In genomic region chr14:63632932-63633514, GRCh38 we compare ENCODE assay signal across 8 cellular contexts. TPM values are rescaled to one million over a fixed set of nuclear protein-coding genes. Genes with fewer than 3 reads are reported as not detected.
DNase-seq lines count a peak whose midpoint lies in the region; ATAC-seq and TF ChIP-seq lines count a peak whose summit lies in the region.

No MANE protein-coding gene starts in this region.

- TF ChIP-seq CTCF in GM10248 (IDR thresholded peaks at IDR 0.05; ENCODE audit: control extremely low read depth, extremely low read depth, low read depth, missing control alignments) (peak; percentile 59), mammary epithelial cell (conservative IDR thresholded peaks at IDR 0.05 in 1 of 2, IDR thresholded peaks at IDR 0.05 in 1 of 2; ENCODE audit: extremely low read depth in 1 of 2, insufficient read depth in 1 of 2, low read depth in 1 of 2, low read length in 2 of 2) (peak; percentile 59 to 72), nephron (IDR thresholded peaks at IDR 0.05; ENCODE audit: unreplicated experiment in 3 of 3) (peak; percentile 29 to 51 (median 43))

- peaks cover 22% of the 10 kb centered on the region for H3K9me3 Mint-ChIP-seq in nephron

- BruUV-seq in mammary epithelial cell (replicated peaks; lab: Mats Ljungman, UMichigan), result no TSS peak

- H3K27ac ChIP-seq in mammary epithelial cell (ENCODE audit: insufficient read depth, low read depth, low read length), result no peak overlapping the region

- ATAC-seq in GM19455 (IDR thresholded peaks at IDR 0.05; ENCODE audit: unreplicated experiment), result no peak
- ATAC-seq in GM18502 (IDR thresholded peaks at IDR 0.05; ENCODE audit: poor library complexity, unreplicated experiment), result no peak
- no peak for ATAC-seq in HG03139 (IDR thresholded peaks at IDR 0.05; ENCODE audit: unreplicated experiment)

- peaks cover 5% of the 10 kb centered on the region for H3K4me1 Mint-ChIP-seq in nephron

- intact Hi-C loops in mammary epithelial cell (cut with micrococcal nuclease), result loop anchor here (1.0 to 2.0 kb wide), 3 partner anchors 90 to 244 kb away; partner anchors contain the start of gene PPP2R5E

- no peaks in the 10 kb centered on the region for H4K20me1 ChIP-seq in mammary epithelial cell (ENCODE audit: insufficient read depth, low read length)

- POLR2A ChIA-PET in GM10248 (lab: Yijun Ruan, JAX), result no interaction called here

- no peaks in the 10 kb centered on the region for H3K27me3 Mint-ChIP-seq in nephron (ENCODE audit: low read depth)

- CTCF ChIA-PET in GM10248 (lab: Yijun Ruan, JAX), result interaction anchor here (0.7 to 3.1 kb wide), 15 partner anchors 9 to 146 kb away, joined by 3 to 16 read pairs (median 4); partner anchors contain the start of gene WDR89
- CTCF ChIA-PET in mammary epithelial cell (lab: Charles Lee; ENCODE audit: low non-redundant PET), result no interaction called here

- H3K27ac Mint-ChIP-seq in nephron, result no peak overlapping the region

- no peak overlapping the region for H3K4me3 ChIP-seq in mammary epithelial cell (replicated peaks in 1 of 3; ENCODE audit: insufficient read depth in 1 of 3, low read depth in 2 of 3, low read length in 3 of 3)

- H3K36me3 Mint-ChIP-seq in nephron (ENCODE audit: low read depth), result peaks cover 46% of the 10 kb centered on the region

- dilution Hi-C loops in mammary epithelial cell (cut with HindIII; ENCODE audit: low sequenced_read_pairs), result no loop called here

- H3K27me3 ChIP-seq in mammary epithelial cell (ENCODE audit: insufficient read depth, low read length), result no peaks in the 10 kb centered on the region

- peaks cover 77% of the 10 kb centered on the region for H3K79me2 ChIP-seq in mammary epithelial cell (ENCODE audit: insufficient read depth, low read length)

- H2AFZ ChIP-seq in mammary epithelial cell (ENCODE audit: low read depth, low read length), result no peak overlapping the region

- H3K4me1 ChIP-seq in mammary epithelial cell (ENCODE audit: insufficient read depth, low read length), result no peaks in the 10 kb centered on the region

- in situ Hi-C loops in ACHN (cut with HindIII; ENCODE audit: low pct_ligation_motif_present, low pct_unique_long_range_greater_than_20kb, low sequenced_read_pairs) (no loop called here), mammary epithelial cell (cut with MboI; ENCODE audit: low sequenced_read_pairs in 2 of 2) (no loop called here)

- no peak overlapping the region for H3K4me3 Mint-ChIP-seq in nephron

- DNase-seq in ACHN, result peak; percentile 54
- DNase-seq in GM10248 (ENCODE audit: extremely low spot score), result peak; percentile 40
- DNase-seq in NAMALWA (ENCODE audit: low spot score), result peak; percentile 57
- no peak for DNase-seq in mammary epithelial cell

- no peak overlapping the region for H3K4me2 ChIP-seq in mammary epithelial cell (ENCODE audit: insufficient read depth, low read depth, low read length)

- peaks cover 7% of the 10 kb centered on the region for H3K9me3 ChIP-seq in mammary epithelial cell (replicated peaks; ENCODE audit: insufficient read depth, low read length)

- H3K36me3 ChIP-seq in mammary epithelial cell (ENCODE audit: insufficient read depth, low read length), result peaks cover 2% of the 10 kb centered on the region

- no peak overlapping the region for H3K9ac ChIP-seq in mammary epithelial cell (ENCODE audit: insufficient read depth, low read length)

RNA-seq across cellular contexts. Expression of gene WDR89, which starts 8.6 kb away (rescaled TPM):
- total RNA-seq in mammary epithelial cell, result 10 to 100 TPM; 10.5 to 13.0 TPM
- 5.7 TPM for polyA plus RNA-seq in mammary epithelial cell
- polyA minus RNA-seq in mammary epithelial cell, result 24.5 TPM
